In genomic region chr4:87270825-87271224, GRCh38 we compare ENCODE assay signal across 18 cellular contexts. TPM values are rescaled to one million over a fixed set of nuclear protein-coding genes. Genes with fewer than 3 reads are reported as not detected.
A peak's percentile ranks its signal among the peaks of the same experiment; 100 is the strongest.
DNase-seq lines count a peak whose midpoint lies in the region; ATAC-seq, FAIRE-seq and TF ChIP-seq lines count a peak whose summit lies in the region.
"Had no signal": no experiment of that assay in that cellular context is flagged by ENCODE, and none has a peak within 500 bp of the region (broad histone marks: within the 10 kb centered on the region; RNA-seq: fewer than 3 reads in every experiment).

No MANE protein-coding gene starts in this region.

- H4K5ac ChIP-seq in H1 (ENCODE audit: insufficient read length, low read depth, low read length) (no peak overlapping the region), mesendoderm (ENCODE audit: low read length) (no peak overlapping the region)

- peaks cover 23% of the 10 kb centered on the region for H3K4me1 ChIP-seq in HepG2 (ENCODE audit: insufficient read depth, low read length)
- H3K4me1 ChIP-seq in right lobe of liver: no peaks in the 10 kb centered on the region
- H3K4me1 ChIP-seq in H1 (replicated peaks in 1 of 4; ENCODE audit: control insufficient read depth in 3 of 4, insufficient read depth in 4 of 4, low read length in 3 of 4): no peaks in the 10 kb centered on the region
- H3K4me1 ChIP-seq in mesendoderm (ENCODE audit: control insufficient read depth, low read depth, low read length): no peaks in the 10 kb centered on the region
- H3K4me1 ChIP-seq: BE2C had no signal

- TF ChIP-seq RAD21 in HepG2 (CRISPR knock-in tag; IDR thresholded peaks at IDR 0.05) (no peak), H1 (IDR thresholded peaks at IDR 0.05 in 1 of 2, conservative IDR thresholded peaks at IDR 0.05 in 1 of 2; ENCODE audit: low read depth in 2 of 2, low read length in 2 of 2) (no peak)

- H3K23ac ChIP-seq in H1 (ENCODE audit: insufficient read length) (no peak overlapping the region), mesendoderm (ENCODE audit: low read length) (no peak overlapping the region)

- no peaks in the 10 kb centered on the region for H3K4me1 Mint-ChIP-seq in activated CD8-positive, alpha-beta memory T cell treated with anti-CD3 and anti-CD28 coated beads, Interleukin-2, amount 10 ng/mL, durations not matched to agents 7 days and 5 days

- no peak overlapping the region for H4K91ac ChIP-seq in H1 (replicated peaks; ENCODE audit: insufficient read length, low read length)

- no peak overlapping the region for H3K9ac ChIP-seq in HepG2 (ENCODE audit: insufficient read depth, low read depth, low read length)
- no peak overlapping the region for H3K9ac ChIP-seq in H1 (replicated peaks in 1 of 4; ENCODE audit: extremely low read depth in 1 of 4, low read depth in 3 of 4, low read length in 3 of 4)
- H3K9ac ChIP-seq in mesendoderm (ENCODE audit: low read length): no peak overlapping the region

- H4K20me1 ChIP-seq in HepG2 (ENCODE audit: insufficient read depth, low read length) (no peaks in the 10 kb centered on the region), H1 (replicated peaks in 1 of 2; ENCODE audit: control insufficient read depth in 1 of 2, insufficient read depth in 2 of 2, low read length in 2 of 2) (no peaks in the 10 kb centered on the region)

- H3K27me3 Mint-ChIP-seq in activated CD8-positive, alpha-beta memory T cell treated with anti-CD3 and anti-CD28 coated beads, Interleukin-2, amount 10 ng/mL, durations not matched to agents 7 days and 5 days: peaks cover 23% of the 10 kb centered on the region

- CTCF ChIA-PET in HepG2 (lab: Yijun Ruan, JAX; ENCODE audit: low intra/inter-chr PET ratio, low total read pairs): interaction anchor here (3.6 kb wide), 1 partner anchor 196 kb away, joined by 29 read pairs; no protein-coding TSS in a partner anchor
- CTCF ChIA-PET in H1 (lab: Charles Lee; ENCODE audit: partially characterized antibody): interaction anchor here (0.7 to 2.1 kb wide), 9 partner anchors 10 to 579 kb away, joined by 3 to 9 read pairs (median 3); no protein-coding TSS in a partner anchor
- CTCF ChIA-PET in activated CD8-positive, alpha-beta memory T cell treated with anti-CD3 and anti-CD28 coated beads, Interleukin-2, amount 10 ng/mL, durations not matched to agents 7 days and 5 days (lab: Charles Lee): interaction anchor here (1.0 kb wide), 1 partner anchor 198 kb away, joined by 4 read pairs; no protein-coding TSS in a partner anchor

- H3K36me3 ChIP-seq in HepG2 (replicated peaks in 1 of 2; ENCODE audit: control insufficient read depth in 1 of 2, insufficient read depth in 2 of 2, low read length in 2 of 2) (no peaks in the 10 kb centered on the region), right lobe of liver (no peaks in the 10 kb centered on the region), H1 (ENCODE audit: control insufficient read depth in 2 of 4, insufficient read depth in 4 of 4, low read length in 3 of 4) (no peaks in the 10 kb centered on the region), mesendoderm (ENCODE audit: control insufficient read depth, insufficient read depth, low read length) (no peaks in the 10 kb centered on the region)
- H3K36me3 ChIP-seq: BE2C, MG63 had no signal

- H3K18ac ChIP-seq in H1 (ENCODE audit: extremely low read depth, low read length) (no peak overlapping the region), mesendoderm (ENCODE audit: low read length) (no peak overlapping the region)

- H3K4me2 ChIP-seq in HepG2 (ENCODE audit: low read depth, low read length): peak overlapping the region; percentile 50
- no peak overlapping the region for H3K4me2 ChIP-seq in H1 (ENCODE audit: insufficient read depth in 1 of 2, low read depth in 2 of 2, low read length in 2 of 2)
- H3K4me2 ChIP-seq in mesendoderm (ENCODE audit: low read length): no peak overlapping the region

- FAIRE-seq in HepG2 (lab: Jason Lieb, UNC) (no peak), H1 (lab: Jason Lieb, UNC) (no peak)
- FAIRE-seq: GM12892, GM19239 had no signal

- H2BK20ac ChIP-seq in H1 (ENCODE audit: low read length): no peak overlapping the region

- H3K14ac ChIP-seq in H1 (ENCODE audit: insufficient read length): no peak overlapping the region

- no peaks in the 10 kb centered on the region for H3K23me2 ChIP-seq in H1 (ENCODE audit: low read depth, low read length)

- TF ChIP-seq CTCF in HepG2 (CRISPR knock-in tag; IDR thresholded peaks at IDR 0.05) (no peak), right lobe of liver (IDR thresholded peaks at IDR 0.05) (no peak), H1 (IDR thresholded peaks at IDR 0.05; ENCODE audit: control extremely low read depth in 1 of 3, insufficient read depth in 1 of 3, low read depth in 1 of 3, low read length in 3 of 3) (no peak)

- H2BK15ac ChIP-seq in H1 (ENCODE audit: low read length): no peak overlapping the region
- H2BK15ac ChIP-seq in mesendoderm (replicated peaks; ENCODE audit: low read depth): no peak overlapping the region

- H3K27me3 ChIP-seq in HepG2 (ENCODE audit: control insufficient read depth in 1 of 2, insufficient read depth in 2 of 2, low read length in 2 of 2) (peaks cover 0 to 3% of the 10 kb centered on the region in 2 experiments; a peak in 1 of 5 replicates), right lobe of liver (no peaks in the 10 kb centered on the region), H1 (replicated peaks in 1 of 4; ENCODE audit: control insufficient read depth in 3 of 4, extremely low read depth in 1 of 4, insufficient read depth in 3 of 4, low read length in 3 of 4) (no peaks in the 10 kb centered on the region), mesendoderm (ENCODE audit: insufficient read depth, low read length, poor library complexity) (no peaks in the 10 kb centered on the region)
- H3K27me3 ChIP-seq: BE2C, MG63 had no signal

- no peak overlapping the region for H3K56ac ChIP-seq in H1 (replicated peaks; ENCODE audit: insufficient read length, low read depth, low read length)
- H3K56ac ChIP-seq in mesendoderm (ENCODE audit: low read length): no peak overlapping the region

- in situ Hi-C loops in HepG2 (cut with HindIII; ENCODE audit: extremely low pct_ligation_motif_present, low pct_unique_long_range_greater_than_20kb): loop anchor here (5.0 to 25.0 kb wide), 2 partner anchors 196 to 566 kb away; partner anchors contain the start of gene MEPE

- intact Hi-C loops in HepG2 (cut with micrococcal nuclease; ENCODE audit: unreplicated experiment) (loop anchor here (1.0 to 5.0 kb wide), 2 partner anchors 81 to 194 kb away; no protein-coding TSS in a partner anchor), right lobe of liver (cut with DNase I) (no loop called here)

- 58% methylated on average over 5 of the region's 7 CpGs for WGBS in HepG2 (ENCODE audit: low lambda C conversion rate)
- 96% methylated on average over 3 of the region's 7 CpGs for WGBS in right lobe of liver (ENCODE audit: insufficient coverage, low coverage, low lambda C conversion rate, missing lambda C conversion rate)
- 79% methylated on average over 7 of the region's 7 CpGs; no CpG with 5 or more reads in 1 of the 2 experiments for WGBS in H1 (ENCODE audit: extremely low coverage in 1 of 2, insufficient coverage in 1 of 2, insufficient read length in 1 of 2, insufficient replicate concordance in 2 of 2, low coverage in 1 of 2, low lambda C conversion rate in 2 of 2, missing lambda C conversion rate in 1 of 2), 2 experiments
- WGBS in mesendoderm (ENCODE audit: extremely low coverage, insufficient coverage, low lambda C conversion rate): no CpG with 5 or more reads among the region's 7 CpGs

- H3K4me3 ChIP-seq in HepG2 (replicated peaks in 1 of 3; ENCODE audit: insufficient read depth in 1 of 3, low read depth in 2 of 3, low read length in 3 of 3): no peak overlapping the region; a peak in 1 of 6 replicates
- no peak overlapping the region for H3K4me3 ChIP-seq in right lobe of liver
- no peak overlapping the region for H3K4me3 ChIP-seq in H1 (ENCODE audit: extremely low read depth in 1 of 4, insufficient read depth in 2 of 4, low read depth in 3 of 4, low read length in 4 of 4)
- no peak overlapping the region for H3K4me3 ChIP-seq in mesendoderm (ENCODE audit: low read length)
- H3K4me3 ChIP-seq: MG63 had no signal

- no peak overlapping the region for H2BK12ac ChIP-seq in H1 (ENCODE audit: low read depth, low read length)

- H2AFZ ChIP-seq in HepG2 (ENCODE audit: low read length) (peak overlapping the region; percentile 6), H1 (ENCODE audit: low read length) (peak overlapping the region; percentile 93)

- H3K27ac ChIP-seq in HepG2 (ENCODE audit: extremely low read length, insufficient read depth, low read length) (no peak overlapping the region), right lobe of liver (no peak overlapping the region), H1 (ENCODE audit: low read depth, low read length) (no peak overlapping the region), mesendoderm (ENCODE audit: low read depth, low read length) (no peak overlapping the region)

- H2AK5ac ChIP-seq in H1 (ENCODE audit: low read depth, low read length) (no peak overlapping the region), mesendoderm (ENCODE audit: low read length) (no peak overlapping the region)

- no TSS peak for BruUV-seq in HepG2 (replicated peaks; lab: Mats Ljungman, UMichigan)

- H3K9me3 Mint-ChIP-seq in activated CD8-positive, alpha-beta memory T cell treated with anti-CD3 and anti-CD28 coated beads, Interleukin-2, amount 10 ng/mL, durations not matched to agents 7 days and 5 days (ENCODE audit: low read depth): no peaks in the 10 kb centered on the region

- TF ChIP-seq POLR2A in HepG2 (IDR thresholded peaks at IDR 0.05; ENCODE audit: insufficient read depth in 1 of 2, low read depth in 2 of 2, low read length in 2 of 2) (no peak), right lobe of liver (IDR thresholded peaks at IDR 0.05) (no peak), H1 (IDR thresholded peaks at IDR 0.05; ENCODE audit: control extremely low read depth in 1 of 2, low read depth in 2 of 2, low read length in 2 of 2) (no peak)

- no peak overlapping the region for H3K4me3 Mint-ChIP-seq in activated CD8-positive, alpha-beta memory T cell treated with anti-CD3 and anti-CD28 coated beads, Interleukin-2, amount 10 ng/mL, durations not matched to agents 7 days and 5 days
- H3K4me3 Mint-ChIP-seq: CD14-positive monocyte had no signal

- H4K8ac ChIP-seq in H1 (ENCODE audit: extremely low read depth, insufficient read depth, low read length) (no peak overlapping the region; the same call in 1 of the 2 replicates), mesendoderm (ENCODE audit: low read depth, low read length) (no peak overlapping the region)

- peak; percentile 56 for ATAC-seq in HepG2
- ATAC-seq in right lobe of liver: no peak
- ATAC-seq in activated CD8-positive, alpha-beta memory T cell treated with anti-CD3 and anti-CD28 coated beads, Interleukin-2, amount 10 ng/mL, durations not matched to agents 7 days and 5 days: no peak

- H2BK120ac ChIP-seq in H1 (replicated peaks; ENCODE audit: low read depth, low read length) (no peak overlapping the region), mesendoderm (ENCODE audit: low read depth, low read length) (no peak overlapping the region)

- H3K79me1 ChIP-seq in H1 (ENCODE audit: low read depth, low read length) (no peaks in the 10 kb centered on the region), mesendoderm (ENCODE audit: low read length) (no peaks in the 10 kb centered on the region)

- H3K79me2 ChIP-seq in HepG2 (ENCODE audit: insufficient read depth, low read length): no peaks in the 10 kb centered on the region
- H3K79me2 ChIP-seq in H1 (ENCODE audit: control insufficient read depth in 1 of 2, insufficient read depth in 2 of 2, low read length in 2 of 2): no peaks in the 10 kb centered on the region
- H3K79me2 ChIP-seq in mesendoderm (ENCODE audit: control insufficient read depth, insufficient read depth, low read length): no peaks in the 10 kb centered on the region

- no peak overlapping the region for H2BK5ac ChIP-seq in H1 (ENCODE audit: low read depth, low read length)
- H2BK5ac ChIP-seq in mesendoderm (ENCODE audit: low read length): no peak overlapping the region

- TF ChIP-seq EP300 in HepG2 (IDR thresholded peaks at IDR 0.05; ENCODE audit: low read depth in 2 of 2, low read length in 2 of 2) (no peak), HepG2 (CRISPR knock-in tag; IDR thresholded peaks at IDR 0.05; ENCODE audit: borderline replicate concordance) (no peak), H1 (IDR thresholded peaks at IDR 0.05; ENCODE audit: borderline replicate concordance in 1 of 2, low read depth in 2 of 2, low read length in 2 of 2) (no peak)

- DNase-seq in HepG2 (ENCODE audit: low spot score) (no peak), right lobe of liver (no peak), H1 (ENCODE audit: low read depth in 1 of 2, low spot score in 2 of 2) (peak in 1 of 2 experiments; percentile 55), mesendoderm (peak; percentile 7), ecto neural progenitor cell (ENCODE audit: low spot score) (no peak), NCI-H1417 treated with DMSO at 0.1 percent for 48 hours (lab: John Stamatoyannopoulos, UW) (no peak)
- DNase-seq in activated CD8-positive, alpha-beta memory T cell treated with anti-CD3 and anti-CD28 coated beads, Interleukin-2, amount 10 ng/mL, durations not matched to agents 7 days and 5 days: no peak
- DNase-seq: 8988T, Right ventricle myocardium superior, RPMI8226 had no signal

- H3K4ac ChIP-seq in H1 (replicated peaks; ENCODE audit: insufficient read length, low read depth, low read length) (no peak overlapping the region), mesendoderm (ENCODE audit: low read depth, low read length) (no peak overlapping the region)

- no peak overlapping the region for H3K27ac Mint-ChIP-seq in activated CD8-positive, alpha-beta memory T cell treated with anti-CD3 and anti-CD28 coated beads, Interleukin-2, amount 10 ng/mL, durations not matched to agents 7 days and 5 days
- H3K27ac Mint-ChIP-seq: CD14-positive monocyte had no signal

- POLR2A ChIA-PET in HepG2 (lab: Yijun Ruan, JAX): interaction anchor here (0.6 kb wide), 1 partner anchor 567 kb away, joined by 3 read pairs; no protein-coding TSS in a partner anchor
- POLR2A ChIA-PET in H1 (lab: Charles Lee; ENCODE audit: partially characterized antibody): no interaction called here

- no peaks in the 10 kb centered on the region for H3K36me3 Mint-ChIP-seq in activated CD8-positive, alpha-beta memory T cell treated with anti-CD3 and anti-CD28 coated beads, Interleukin-2, amount 10 ng/mL, durations not matched to agents 7 days and 5 days
- H3K36me3 Mint-ChIP-seq: CD14-positive monocyte had no signal

- H3K9me3 ChIP-seq in HepG2 (ENCODE audit: low read length) (no peaks in the 10 kb centered on the region), right lobe of liver (no peaks in the 10 kb centered on the region), H1 (ENCODE audit: insufficient read depth in 2 of 2, low read depth in 1 of 2, low read length in 1 of 2) (no peaks in the 10 kb centered on the region)
- H3K9me3 ChIP-seq: BE2C, MG63 had no signal

RNA-seq across cellular contexts. Expression of gene KLHL8, which starts 50.4 kb away (rescaled TPM):
- total RNA-seq in HepG2 (2016; rRNA removed; fragmentation: Illumina TruSeq; extraction: Trizol) (11.7 and 18.4 TPM in 2 replicates), right lobe of liver (1 to 10 TPM; 5.5 to 9.6 (median 7.2) TPM)
- total RNA-seq in HepG2 (2016; cell fraction: cytosol; rRNA removed; fragmentation: Illumina TruSeq; extraction: Trizol; ENCODE audit: low read depth): 29.5 and 30.8 TPM in 2 replicates
- 12.4 and 16.0 TPM in 2 replicates for total RNA-seq in HepG2 (2016; cell fraction: insoluble cytoplasmic fraction; rRNA removed; fragmentation: Illumina TruSeq; extraction: Trizol)
- 21.3 and 27.0 TPM in 2 replicates for total RNA-seq in HepG2 (2016; cell fraction: membrane; rRNA removed; fragmentation: Illumina TruSeq; extraction: Trizol)
- 10.2 and 11.7 TPM in 2 replicates for total RNA-seq in HepG2 (2016; cell fraction: nucleus; rRNA removed; fragmentation: Illumina TruSeq; extraction: Trizol)
- polyA plus RNA-seq in HepG2 (2011; rRNA removed) (2.6 and 2.8 TPM in 2 replicates), H1 (2011; rRNA removed) (0.58 and 0.94 TPM in 2 replicates)
- 1.7 and 3.5 TPM in 2 replicates for polyA plus RNA-seq in HepG2 (2011; cell fraction: cytosol; rRNA removed)
- polyA plus RNA-seq in HepG2 (2011; cell fraction: nucleus; rRNA removed): 1.6 TPM in 2 replicates
- 7.8 and 8.3 TPM in 2 replicates for polyA plus RNA-seq in HepG2 (2012)
- 0.57 and 0.74 TPM in 2 replicates for polyA plus RNA-seq in HepG2 (2016; cell fraction: cytosol; fragmentation: Illumina TruSeq; extraction: Trizol; ENCODE audit: low read depth)
- 13.1 and 14.9 TPM in 2 replicates for polyA plus RNA-seq in HepG2 (2016; cell fraction: insoluble cytoplasmic fraction; fragmentation: Illumina TruSeq; extraction: Trizol; ENCODE audit: low read depth)
- polyA plus RNA-seq in HepG2 (2016; cell fraction: membrane; fragmentation: Illumina TruSeq; extraction: Trizol; ENCODE audit: low read depth): 2.8 and 3.1 TPM in 2 replicates
- 6.6 and 6.7 TPM in 2 replicates for polyA plus RNA-seq in HepG2 (2016; cell fraction: nucleus; fragmentation: Illumina TruSeq; extraction: Trizol; ENCODE audit: insufficient read depth, low read depth)
- 6.6 and 12.6 TPM in 2 replicates for polyA minus RNA-seq in HepG2 (2011; rRNA and poly(A)+ RNA removed; ENCODE audit: low replicate concordance)
- polyA minus RNA-seq in HepG2 (2011; cell fraction: cytosol; rRNA and poly(A)+ RNA removed): 8.1 and 10.3 TPM in 2 replicates
- polyA minus RNA-seq in HepG2 (2011; cell fraction: nucleus; rRNA and poly(A)+ RNA removed): 12.7 and 12.9 TPM in 2 replicates
- 6.9 and 8.1 TPM in 2 replicates for total RNA-seq in H1 (2021; fragmentation: NEBNext Ultra II Directional; extraction: Animal tissue kit (Norgen Biotek cat#: 25700))
- 2.2 TPM for polyA plus RNA-seq in H1 (2011; cell fraction: cytosol; rRNA removed)
- polyA plus RNA-seq in H1 (2011; cell fraction: nucleus; rRNA removed): 1.2 TPM
- 3.1 to 8.1 TPM (median 5.4 TPM) in 4 replicates for polyA plus RNA-seq in H1 (2012, experiment 1 of 2)
- 0.12 TPM for polyA plus RNA-seq in H1 (2012, experiment 2 of 2)
- 3.6 TPM for polyA plus RNA-seq in H1 (2013, experiment 1 of 2)
- polyA plus RNA-seq in H1 (2013, experiment 2 of 2): 3.6 TPM
- polyA minus RNA-seq in H1 (2011; rRNA and poly(A)+ RNA removed): 8.8 and 9.5 TPM in 2 replicates
- polyA minus RNA-seq in H1 (2011; cell fraction: cytosol; rRNA and poly(A)+ RNA removed): 6.8 TPM
- polyA minus RNA-seq in H1 (2011; cell fraction: nucleus; rRNA and poly(A)+ RNA removed): 17.7 TPM
- 3.2 TPM for polyA plus RNA-seq in mesendoderm (2013, experiment 1 of 2)
- 3.2 TPM for polyA plus RNA-seq in mesendoderm (2013, experiment 2 of 2)
- 10 to 100 TPM; 11.0 to 12.0 TPM for total RNA-seq in activated CD8-positive, alpha-beta memory T cell treated with anti-CD3 and anti-CD28 coated beads, Interleukin-2, amount 10 ng/mL, durations not matched to agents 7 days and 5 days

RNA-seq across cellular contexts. Expression of gene HSD17B13, which starts 51.9 kb away (rescaled TPM):
- total RNA-seq in HepG2 (2016; rRNA removed; fragmentation: Illumina TruSeq; extraction: Trizol) (0.04 TPM in 1 of 2 replicates, not detected in the other), right lobe of liver (100 to 1,000 TPM in 2 of 6 experiments, 10 to 100 TPM in 4; 27.1 to 181 (median 65.3) TPM)
- not detected in 2 replicates for total RNA-seq in HepG2 (2016; cell fraction: cytosol; rRNA removed; fragmentation: Illumina TruSeq; extraction: Trizol; ENCODE audit: low read depth)
- 0.07 and 0.11 TPM in 2 replicates for total RNA-seq in HepG2 (2016; cell fraction: insoluble cytoplasmic fraction; rRNA removed; fragmentation: Illumina TruSeq; extraction: Trizol)
- not detected in 2 replicates for total RNA-seq in HepG2 (2016; cell fraction: membrane; rRNA removed; fragmentation: Illumina TruSeq; extraction: Trizol)
- total RNA-seq in HepG2 (2016; cell fraction: nucleus; rRNA removed; fragmentation: Illumina TruSeq; extraction: Trizol): 0.16 and 0.34 TPM in 2 replicates
- polyA plus RNA-seq in HepG2 (2011; rRNA removed) (0.15 and 0.27 TPM in 2 replicates), H1 (2011; rRNA removed) (0.05 and 0.09 TPM in 2 replicates)
- 0.13 TPM in 2 replicates for polyA plus RNA-seq in HepG2 (2011; cell fraction: cytosol; rRNA removed)
- polyA plus RNA-seq in HepG2 (2011; cell fraction: nucleus; rRNA removed): 0.32 and 0.40 TPM in 2 replicates
- 0.59 and 1.4 TPM in 2 replicates for polyA plus RNA-seq in HepG2 (2012)
- polyA plus RNA-seq in HepG2 (2016; cell fraction: cytosol; fragmentation: Illumina TruSeq; extraction: Trizol; ENCODE audit: low read depth): 0.06 TPM in 1 of 2 replicates, not detected in the other
- polyA plus RNA-seq in HepG2 (2016; cell fraction: insoluble cytoplasmic fraction; fragmentation: Illumina TruSeq; extraction: Trizol; ENCODE audit: low read depth): not detected in 2 replicates
- not detected in 2 replicates for polyA plus RNA-seq in HepG2 (2016; cell fraction: membrane; fragmentation: Illumina TruSeq; extraction: Trizol; ENCODE audit: low read depth)
- 0.53 and 0.68 TPM in 2 replicates for polyA plus RNA-seq in HepG2 (2016; cell fraction: nucleus; fragmentation: Illumina TruSeq; extraction: Trizol; ENCODE audit: insufficient read depth, low read depth)
- 0.07 TPM in 1 of 2 replicates, not detected in the other for polyA minus RNA-seq in HepG2 (2011; rRNA and poly(A)+ RNA removed; ENCODE audit: low replicate concordance)
- polyA minus RNA-seq in HepG2 (2011; cell fraction: cytosol; rRNA and poly(A)+ RNA removed): not detected in 2 replicates
- polyA minus RNA-seq in HepG2 (2011; cell fraction: nucleus; rRNA and poly(A)+ RNA removed): 0.37 and 0.52 TPM in 2 replicates
- total RNA-seq in H1 (2021; fragmentation: NEBNext Ultra II Directional; extraction: Animal tissue kit (Norgen Biotek cat#: 25700)): 0.13 TPM in 1 of 2 replicates, not detected in the other
- 0.04 TPM for polyA plus RNA-seq in H1 (2011; cell fraction: cytosol; rRNA removed)
- 0.06 TPM for polyA plus RNA-seq in H1 (2011; cell fraction: nucleus; rRNA removed)
- polyA plus RNA-seq in H1 (2012, experiment 1 of 2): 0.12 TPM in 1 of 4 replicates, not detected in the others
- polyA plus RNA-seq in H1 (2012, experiment 2 of 2): not detected
- 0.08 TPM for polyA plus RNA-seq in H1 (2013, experiment 1 of 2)
- polyA plus RNA-seq in H1 (2013, experiment 2 of 2): 0.07 TPM
- 0.28 TPM in 1 of 2 replicates, not detected in the other for polyA minus RNA-seq in H1 (2011; rRNA and poly(A)+ RNA removed)
- polyA minus RNA-seq in H1 (2011; cell fraction: cytosol; rRNA and poly(A)+ RNA removed): not detected
- not detected for polyA minus RNA-seq in H1 (2011; cell fraction: nucleus; rRNA and poly(A)+ RNA removed)
- not detected for polyA plus RNA-seq in mesendoderm (2013, experiment 1 of 2)
- not detected for polyA plus RNA-seq in mesendoderm (2013, experiment 2 of 2)
- under 1 TPM; 0.09 to 0.29 TPM for total RNA-seq in activated CD8-positive, alpha-beta memory T cell treated with anti-CD3 and anti-CD28 coated beads, Interleukin-2, amount 10 ng/mL, durations not matched to agents 7 days and 5 days
- total RNA-seq: Calu3, IMR-90, SK-MEL-5 had no signal
- polyA plus RNA-seq: IMR-90 had no signal

Comparison
In these comparisons a context has a peak if more than half of its experiments do, and no peak if none do; other contexts are left out.
1. RNA of gene HSD17B13, which starts 51.9 kb away (total RNA-seq): 27.1 to 181 TPM in right lobe of liver; 0.09 to 0.29 TPM in activated CD8-positive, alpha-beta memory T cell treated with anti-CD3 and anti-CD28 coated beads, Interleukin-2, amount 10 ng/mL, durations not matched to agents 7 days and 5 days, 0.13 TPM in H1 and 0.04 to 0.34 TPM in HepG2; every median in the first group is over 10 times any median in the second.